In genomic region chr3:156816091-156816793, GRCh38 we compare ENCODE assay signal across 8 cellular contexts. TPM values are rescaled to one million over a fixed set of nuclear protein-coding genes. Genes with fewer than 3 reads are reported as not detected.
DNase-seq lines count a peak whose midpoint lies in the region; ATAC-seq and TF ChIP-seq lines count a peak whose summit lies in the region.

No MANE protein-coding gene starts in this region.

- peak overlapping the region; percentile 85 for H3K27ac ChIP-seq in psoas muscle

- H3K36me3 ChIP-seq in H7 (replicated peaks; ENCODE audit: control insufficient read depth, insufficient read depth, low read length) (no peaks in the 10 kb centered on the region), psoas muscle (ENCODE audit: insufficient read depth in 1 of 2, low read depth in 1 of 2) (no peaks in the 10 kb centered on the region)

- peak; percentile 89 for DNase-seq in GM12865 (ENCODE audit: low read depth)
- peak; percentile 63 for DNase-seq in H7
- peak; percentile 63 for DNase-seq in NCI-H774 (lab: John Stamatoyannopoulos, UW)
- peak; percentile 47 for DNase-seq in activated gamma-delta T cell treated with anti-CD3 and anti-CD28 coated beads, Interleukin-2, amount 50 U/mL, for 16 hours (ENCODE audit: low read depth)
- DNase-seq in head of caudate nucleus = peak in 29 of 42 donors; percentile 2 to 56 (median 20)
- peak; percentile 31 to 65 for DNase-seq in psoas muscle
- no peak for DNase-seq in GOT3 (lab: John Stamatoyannopoulos, UW)
- DNase-seq in 8988T = no peak

- H3K4me1 ChIP-seq in psoas muscle = peaks cover 25% of the 10 kb centered on the region

- H3K9me3 ChIP-seq in psoas muscle = no peaks in the 10 kb centered on the region

- intact Hi-C loops in head of caudate nucleus (cut with DNase I) (loop anchor here (5.0 kb wide), 1 partner anchor 139 kb away; no protein-coding TSS in a partner anchor), psoas muscle (cut with DNase I) (loop anchor here (5.0 to 10.0 kb wide), 4 partner anchors 139 to 271 kb away; no protein-coding TSS in a partner anchor)

- TF ChIP-seq CTCF in GM12865 (IDR thresholded peaks at IDR 0.05; ENCODE audit: insufficient read depth, low read depth, low read length, missing control alignments) (peak; percentile 11), psoas muscle (IDR thresholded peaks at IDR 0.05) (peak; percentile 15)

- peak overlapping the region; percentile 83 for H3K4me3 ChIP-seq in GM12865 (ENCODE audit: low read depth, low read length)
- H3K4me3 ChIP-seq in H7 (ENCODE audit: insufficient read depth, low read depth, low read length) = peak overlapping the region; percentile 36
- H3K4me3 ChIP-seq in psoas muscle = peak overlapping the region; percentile 73

- WGBS in psoas muscle, 3 donors = 8% methylated on average over 61 to 74 of the region's 74 CpGs

- peak; percentile 59 to 69 (median 67) for ATAC-seq in psoas muscle

- H3K27me3 ChIP-seq in H7 (ENCODE audit: control insufficient read depth, insufficient read depth, low read length) = peaks cover 30% of the 10 kb centered on the region
- H3K27me3 ChIP-seq in psoas muscle (ENCODE audit: insufficient read depth in 3 of 3, low read length in 2 of 3) = no peaks in the 10 kb centered on the region

RNA-seq across cellular contexts. Expression of gene LEKR1, which starts 9.9 kb away (rescaled TPM):
- total RNA-seq in H7 (2014; rRNA removed; shearing (Covaris generic)) = 0.38 TPM in 1 of 2 replicates, not detected in the other
- under 1 TPM in 3 of 4 donors, not detected in 1; 0.30 to 0.79 (median 0.42) TPM for total RNA-seq in psoas muscle
- polyA plus RNA-seq in psoas muscle = under 1 TPM in 2 of 3 donors, not detected in 1; 0.12 to 0.32 TPM

Comparison
In these comparisons a context has a peak if more than half of its experiments do, and no peak if none do; other contexts are left out.
1. DNase-seq: peak in GM12865 (single experiment), H7 (single experiment), NCI-H774 (single experiment), activated gamma-delta T cell treated with anti-CD3 and anti-CD28 coated beads, Interleukin-2, amount 50 U/mL, for 16 hours (single experiment), head of caudate nucleus (29 of 42) and psoas muscle (2 of 2); none in GOT3 (single experiment) and 8988T (single experiment).
2. Peak in every context shown above with its lines, with median percentiles within 50 percentile points of each other: H3K4me3 ChIP-seq.